Comparison of ENCODE assay signal across 28 cellular contexts in genomic region chr3:190644035-190644434, GRCh38.
"Had no signal": no experiment of that assay in that cellular context is flagged by ENCODE, and none has a peak within 500 bp of the region (broad histone marks: within the 10 kb centered on the region; RNA-seq: fewer than 3 reads in every experiment).

No MANE protein-coding gene starts in this region.

- ATAC-seq: gastroesophageal sphincter; natural killer cell treated with Interleukin-12 subunit alpha and Interleukin-12 subunit beta and Interleukin-15 and Interleukin-18, amount 100 ng/mL, for 72 hours; stimulated activated memory B cell treated with anti-CD40 and anti-IgM and Interleukin-4, amounts not matched to agents 10 μg/mL and 1 μg/mL and 100 μg/mL, for 72 hours; stimulated activated naive CD8-positive, alpha-beta T cell treated with anti-CD3 and anti-CD28 coated beads, Interleukin-15, amount 100 ng/mL, for 72 hours had no signal

- H3K9me3 ChIP-seq: adrenal gland, gastroesophageal sphincter, sigmoid colon, vagina had no signal

- H3K27me3 ChIP-seq: adrenal gland, cardiac muscle cell, gastroesophageal sphincter, hepatocyte, sigmoid colon, vagina had no signal

- H3K36me3 ChIP-seq: adrenal gland, cardiac muscle cell, sigmoid colon, vagina had no signal

- H2AFZ ChIP-seq: hepatocyte had no signal

- H3K4me3 ChIP-seq: adrenal gland, cardiac muscle cell, coronary artery, gastroesophageal sphincter, hepatocyte, sigmoid colon, smooth muscle cell, vagina had no signal

- H3K4me2 ChIP-seq: hepatocyte, smooth muscle cell had no signal

- H3K27ac ChIP-seq: adrenal gland, cardiac muscle cell, coronary artery, gastroesophageal sphincter, hepatocyte, sigmoid colon, vagina had no signal

- H3K79me2 ChIP-seq: hepatocyte had no signal

- DNase-seq: activated CD4-positive, alpha-beta memory T cell treated with anti-CD3 and anti-CD28 coated beads for 36 hours; activated CD4-positive, alpha-beta T cell treated with anti-CD3 and anti-CD28 coated beads, Interleukin-2, amount 10 ng/mL, durations not matched to agents 24 days and 14 days; activated CD4-positive, CD25-positive, alpha-beta regulatory T cell treated with anti-CD3 and anti-CD28 coated beads, Interleukin-2, amount 50 U/mL, for 72 hours; activated CD8-positive, alpha-beta memory T cell treated with anti-CD3 and anti-CD28 coated beads, Interleukin-2, amount 50 U/mL, for 4 hours; activated effector memory CD4-positive, alpha-beta T cell treated with anti-CD3 and anti-CD28 coated beads, Interleukin-2, amount 50 U/mL, for 16 hours; activated naive CD4-positive, alpha-beta T cell treated with anti-CD3 and anti-CD28 coated beads for 36 hours; activated naive CD8-positive, alpha-beta T cell treated with anti-CD3 and anti-CD28 coated beads for 36 hours; activated T-cell treated with anti-CD3 and anti-CD28 coated beads, Interleukin-2, amount 50 U/mL, for 1 hour; adrenal gland; aorta; cerebellar nuclear complex; islet precursor cell; sigmoid colon; stimulated activated CD4-positive, alpha-beta T cell treated with anti-CD3 and anti-CD28 coated beads, Interleukin-1b, Interleukin-23, amount 100 ng/mL, for 48 hours; stimulated activated CD4-positive, alpha-beta T cell treated with anti-CD3 and anti-CD28 coated beads, Interleukin-4, amount 100 ng/mL, for 4 hours; stimulated activated CD8-positive, alpha-beta memory T cell treated with anti-CD3 and anti-CD28 coated beads, Interleukin-4, amount 100 ng/mL, for 48 hours; stimulated activated naive CD8-positive, alpha-beta T cell treated with anti-CD3 and anti-CD28 coated beads, Interleukin-15, amount 100 ng/mL, for 72 hours; substantia nigra had no signal

- FAIRE-seq: endothelial cell of umbilical vein, TTC549 had no signal

- H3K4me1 ChIP-seq: adrenal gland, gastroesophageal sphincter, sigmoid colon, vagina had no signal
